9 cellular contexts compared by ENCODE assay signal in genomic region chr2:164917296-164917903, GRCh38. TPM values are rescaled to one million over a fixed set of nuclear protein-coding genes. Genes with fewer than 3 reads are reported as not detected.
DNase-seq lines count a peak whose midpoint lies in the region; ATAC-seq and TF ChIP-seq lines count a peak whose summit lies in the region.
"Had no signal": no experiment of that assay in that cellular context is flagged by ENCODE, and none has a peak within 500 bp of the region (broad histone marks: within the 10 kb centered on the region; RNA-seq: fewer than 3 reads in every experiment).

No MANE protein-coding gene starts in this region.

- peak; percentile 52 to 72 for TF ChIP-seq CTCF in right atrium auricular region (IDR thresholded peaks at IDR 0.05)
- peak; percentile 35 to 48 (median 40) for TF ChIP-seq CTCF in transverse colon (IDR thresholded peaks at IDR 0.05)

- DNase-seq in NCI-H510A treated with DMSO at 0.1 percent for 48 hours (lab: John Stamatoyannopoulos, UW) (peak; percentile 36), NCI-H510A (lab: John Stamatoyannopoulos, UW) (no peak), SW480 (ENCODE audit: low spot score) (peak; percentile 35), right atrium auricular region (ENCODE audit: low spot score) (no peak), transverse colon (peak; percentile 48), posterior vena cava (ENCODE audit: low spot score) (no peak)

- H3K4me3 ChIP-seq in right atrium auricular region (no peak overlapping the region), transverse colon (no peak overlapping the region)
- H3K4me3 ChIP-seq: BLaER1 had no signal

- H3K27ac ChIP-seq in right atrium auricular region (no peak overlapping the region), transverse colon (no peak overlapping the region)
- H3K27ac ChIP-seq: BLaER1 had no signal

- H3K9me3 ChIP-seq in right atrium auricular region, result no peaks in the 10 kb centered on the region
- H3K9me3 ChIP-seq in transverse colon, result no peaks in the 10 kb centered on the region
- H3K9me3 ChIP-seq: BLaER1 had no signal

- intact Hi-C loops in transverse colon (cut with DNase I; ENCODE audit: low total_unique reads), result loop anchor here (1.0 kb wide), 1 partner anchor 177 kb away; no protein-coding TSS in a partner anchor
- intact Hi-C loops in posterior vena cava (cut with DNase I), result loop anchor here in 1 of 2 donors (10.0 kb wide), 1 partner anchor 193 kb away; no protein-coding TSS in a partner anchor

- no peaks in the 10 kb centered on the region for H3K27me3 ChIP-seq in right atrium auricular region
- no peaks in the 10 kb centered on the region for H3K27me3 ChIP-seq in transverse colon
- H3K27me3 ChIP-seq: BLaER1 had no signal

- H3K4me1 ChIP-seq in right atrium auricular region (peaks cover 0 to 13% of the 10 kb centered on the region in 2 donors), transverse colon (peaks cover 0 to 15% (median 5%) of the 10 kb centered on the region in 4 donors)
- H3K4me1 ChIP-seq: BLaER1 had no signal

- 35 to 36% methylated on average over 3 of the region's 3 CpGs for WGBS in transverse colon (ENCODE audit: low coverage in 1 of 2), 2 donors

- in situ Hi-C loops in transverse colon (cut with MboI; ENCODE audit: low pct_ligation_motif_present in 1 of 4, low pct_unique_long_range_greater_than_20kb in 1 of 4, low sequenced_read_pairs in 3 of 4), result loop anchor here in 2 of 4 donors (10.0 to 25.0 kb wide), 2 partner anchors 180 to 183 kb away; no protein-coding TSS in a partner anchor

- TF ChIP-seq EP300 in transverse colon (IDR thresholded peaks at IDR 0.05; ENCODE audit: low read depth), result no peak

- no peak for TF ChIP-seq POLR2A in transverse colon (IDR thresholded peaks at IDR 0.05)

- no peak for ATAC-seq in HG02885 (IDR thresholded peaks at IDR 0.05; ENCODE audit: poor library complexity, unreplicated experiment)
- no peak for ATAC-seq in HG02759 (IDR thresholded peaks at IDR 0.05; ENCODE audit: unreplicated experiment)

- H3K36me3 ChIP-seq in right atrium auricular region (no peaks in the 10 kb centered on the region), transverse colon (no peaks in the 10 kb centered on the region)
- H3K36me3 ChIP-seq: BLaER1 had no signal

RNA-seq across cellular contexts. Expression of gene SLC38A11, which starts 37.9 kb away (rescaled TPM):
- total RNA-seq in right atrium auricular region (under 1 TPM in 1 of 2 donors, not detected in 1; 0.74 TPM), transverse colon (10 to 100 TPM in 1 of 4 donors, 1 to 10 TPM in 2, not detected in 1; 2.4 to 12.0 (median 3.3) TPM), posterior vena cava (1 to 10 TPM; 1.3 to 2.1 TPM)

Comparison
In these comparisons a context has a peak if more than half of its experiments do, and no peak if none do; other contexts are left out.
1. DNase-seq: peak in NCI-H510A treated with DMSO at 0.1 percent for 48 hours (single experiment), SW480 (single experiment) and transverse colon (single experiment); none in NCI-H510A (single experiment), right atrium auricular region (single experiment) and posterior vena cava (single experiment).